8 cellular contexts compared by ENCODE assay signal in genomic region chr14:22872833-22873520, GRCh38. TPM values are rescaled to one million over a fixed set of nuclear protein-coding genes. Genes with fewer than 3 reads are reported as not detected.
A peak's percentile ranks its signal among the peaks of the same experiment; 100 is the strongest.
DNase-seq lines count a peak whose midpoint lies in the region; ATAC-seq and TF ChIP-seq lines count a peak whose summit lies in the region.

No MANE protein-coding gene starts in this region.

- H3K9me3 Mint-ChIP-seq in activated T-helper 1 cell treated with anti-CD3 and anti-CD28 coated beads, Interleukin-12 subunit alpha, Interleukin-12 subunit beta, Interleukin-2, Interleukin-4 antibody, amounts not matched to agents 30 ng/mL and 10 ng/mL and 1 ng/mL, durations not matched to agents 14 hours and 24 hours and 36 hours = no peaks in the 10 kb centered on the region
- H3K9me3 Mint-ChIP-seq in stimulated activated effector memory CD8-positive, alpha-beta T cell treated with anti-CD3 and anti-CD28 coated beads, Interleukin-12 subunit alpha, Interleukin-12 subunit beta, amount 100 ng/mL, for 72 hours = no peaks in the 10 kb centered on the region

- POLR2A ChIA-PET in HEK293 (lab: Yijun Ruan, JAX) = interaction anchor here (0.6 kb wide), 2 partner anchors 29 to 48 kb away, joined by 3 to 4 read pairs; no protein-coding TSS in a partner anchor

- peaks cover 22% of the 10 kb centered on the region for H3K4me1 Mint-ChIP-seq in activated T-helper 1 cell treated with anti-CD3 and anti-CD28 coated beads, Interleukin-12 subunit alpha, Interleukin-12 subunit beta, Interleukin-2, Interleukin-4 antibody, amounts not matched to agents 30 ng/mL and 10 ng/mL and 1 ng/mL, durations not matched to agents 14 hours and 24 hours and 36 hours (ENCODE audit: low read depth)
- peaks cover 35% of the 10 kb centered on the region for H3K4me1 Mint-ChIP-seq in stimulated activated effector memory CD8-positive, alpha-beta T cell treated with anti-CD3 and anti-CD28 coated beads, Interleukin-12 subunit alpha, Interleukin-12 subunit beta, amount 100 ng/mL, for 72 hours

- H3K27me3 ChIP-seq in iPS-18a (ENCODE audit: control insufficient read depth, insufficient read depth, low read length) = no peaks in the 10 kb centered on the region

- CTCF ChIA-PET in HEK293 (lab: Yijun Ruan, JAX) = interaction anchor here (0.6 to 4.5 kb wide), 30 partner anchors 9 to 977 kb away, joined by 3 to 55 read pairs (median 3); partner anchors contain the start of genes AJUBA, DAD1, OXA1L and REM2

- H3K27ac ChIP-seq in HEK293 (ENCODE audit: extremely low read depth, low read depth, low read length) = peak overlapping the region; percentile 87; the same call in 1 of the 2 replicates
- no peak overlapping the region for H3K27ac ChIP-seq in iPS-18a (ENCODE audit: low read length)

- peak overlapping the region; percentile 74 for H3K4me3 ChIP-seq in HEK293 (ENCODE audit: low read depth, low read length)
- peak overlapping the region; percentile 82 for H3K4me3 ChIP-seq in iPS-18a (ENCODE audit: low read length)

- H3K9ac ChIP-seq in iPS-18a (ENCODE audit: low read length) = peak overlapping the region; percentile 59

- TF ChIP-seq CTCF in HEK293 (tag by site-specific recombination; IDR thresholded peaks at IDR 0.05) = no peak

- peak overlapping the region; percentile 80 for H3K27ac Mint-ChIP-seq in activated T-helper 1 cell treated with anti-CD3 and anti-CD28 coated beads, Interleukin-12 subunit alpha, Interleukin-12 subunit beta, Interleukin-2, Interleukin-4 antibody, amounts not matched to agents 30 ng/mL and 10 ng/mL and 1 ng/mL, durations not matched to agents 14 hours and 24 hours and 36 hours
- H3K27ac Mint-ChIP-seq in stimulated activated effector memory CD8-positive, alpha-beta T cell treated with anti-CD3 and anti-CD28 coated beads, Interleukin-12 subunit alpha, Interleukin-12 subunit beta, amount 100 ng/mL, for 72 hours = peak overlapping the region; percentile 97

- H3K9me3 ChIP-seq in HEK293 (ENCODE audit: control insufficient read depth, insufficient read depth, low read depth, low read length) (no peaks in the 10 kb centered on the region), iPS-18a (ENCODE audit: control insufficient read depth, low read depth, low read length) (no peaks in the 10 kb centered on the region)

- no peak for DNase-seq in activated T-helper 1 cell treated with anti-CD3 and anti-CD28 coated beads, Interleukin-12 subunit alpha, Interleukin-12 subunit beta, Interleukin-2, Interleukin-4 antibody, amounts not matched to agents 30 ng/mL and 10 ng/mL and 1 ng/mL, durations not matched to agents 14 hours and 24 hours and 36 hours (ENCODE audit: low spot score)
- no peak for DNase-seq in stimulated activated effector memory CD8-positive, alpha-beta T cell treated with anti-CD3 and anti-CD28 coated beads, Interleukin-12 subunit alpha, Interleukin-12 subunit beta, amount 100 ng/mL, for 72 hours (ENCODE audit: low spot score in 2 of 2)
- DNase-seq in left lobe of liver (ENCODE audit: low spot score) = no peak

- H3K36me3 ChIP-seq in HEK293 (ENCODE audit: control insufficient read depth in 2 of 2, insufficient read depth in 1 of 2, low read length in 2 of 2) (peaks cover 0 to 42% of the 10 kb centered on the region in 2 experiments; a peak in 1 of 3 replicates), iPS-18a (ENCODE audit: control insufficient read depth, low read depth, low read length) (peaks cover 7% of the 10 kb centered on the region)

- H3K36me3 Mint-ChIP-seq in activated T-helper 1 cell treated with anti-CD3 and anti-CD28 coated beads, Interleukin-12 subunit alpha, Interleukin-12 subunit beta, Interleukin-2, Interleukin-4 antibody, amounts not matched to agents 30 ng/mL and 10 ng/mL and 1 ng/mL, durations not matched to agents 14 hours and 24 hours and 36 hours (ENCODE audit: low read depth) = peaks cover 29% of the 10 kb centered on the region
- peaks cover 58% of the 10 kb centered on the region for H3K36me3 Mint-ChIP-seq in stimulated activated effector memory CD8-positive, alpha-beta T cell treated with anti-CD3 and anti-CD28 coated beads, Interleukin-12 subunit alpha, Interleukin-12 subunit beta, amount 100 ng/mL, for 72 hours

- H3K4me3 Mint-ChIP-seq in activated T-helper 1 cell treated with anti-CD3 and anti-CD28 coated beads, Interleukin-12 subunit alpha, Interleukin-12 subunit beta, Interleukin-2, Interleukin-4 antibody, amounts not matched to agents 30 ng/mL and 10 ng/mL and 1 ng/mL, durations not matched to agents 14 hours and 24 hours and 36 hours = peak overlapping the region; percentile 87
- H3K4me3 Mint-ChIP-seq in stimulated activated effector memory CD8-positive, alpha-beta T cell treated with anti-CD3 and anti-CD28 coated beads, Interleukin-12 subunit alpha, Interleukin-12 subunit beta, amount 100 ng/mL, for 72 hours = peak overlapping the region; percentile 80

- intact Hi-C loops in activated T-helper 1 cell treated with anti-CD3 and anti-CD28 coated beads, Interleukin-12 subunit alpha, Interleukin-12 subunit beta, Interleukin-2, Interleukin-4 antibody, amounts not matched to agents 30 ng/mL and 10 ng/mL and 1 ng/mL, durations not matched to agents 14 hours and 24 hours and 36 hours (cut with micrococcal nuclease) = loop anchor here (1.0 to 5.0 kb wide), 4 partner anchors 27 to 956 kb away; partner anchors contain the start of gene PRMT5

- H3K27me3 Mint-ChIP-seq in activated T-helper 1 cell treated with anti-CD3 and anti-CD28 coated beads, Interleukin-12 subunit alpha, Interleukin-12 subunit beta, Interleukin-2, Interleukin-4 antibody, amounts not matched to agents 30 ng/mL and 10 ng/mL and 1 ng/mL, durations not matched to agents 14 hours and 24 hours and 36 hours (ENCODE audit: insufficient read depth) = no peaks in the 10 kb centered on the region

- ATAC-seq in stimulated activated effector memory CD8-positive, alpha-beta T cell treated with anti-CD3 and anti-CD28 coated beads, Interleukin-12 subunit alpha, Interleukin-12 subunit beta, amount 100 ng/mL, for 72 hours = no peak
- no peak for ATAC-seq in left lobe of liver
- no peak for ATAC-seq in HG02588 (IDR thresholded peaks at IDR 0.05; ENCODE audit: unreplicated experiment)
- ATAC-seq in HG02623 (IDR thresholded peaks at IDR 0.05; ENCODE audit: unreplicated experiment) = no peak
- ATAC-seq in HG03280 (IDR thresholded peaks at IDR 0.05; ENCODE audit: unreplicated experiment) = no peak

- H3K4me1 ChIP-seq in HEK293 (ENCODE audit: control insufficient read depth, insufficient read depth, low read length) (peaks cover 9% of the 10 kb centered on the region), iPS-18a (ENCODE audit: control insufficient read depth, low read depth, low read length) (peaks cover 12% of the 10 kb centered on the region)

TF ChIP-seq in HEK293, 187 proteins besides CTCF, POLR2A, EP300 and RAD21:
- no peak for TF ChIP-seq ZBTB8A (tag by site-specific recombination; IDR thresholded peaks at IDR 0.05)
- TF ChIP-seq PRDM10 (tag by site-specific recombination; IDR thresholded peaks at IDR 0.05) = peak; percentile 86

RNA-seq across cellular contexts. Expression of gene LRP10, which starts 1.4 kb away (rescaled TPM):
- 44.6 and 46.0 TPM in 2 replicates for total RNA-seq in activated T-helper 1 cell treated with anti-CD3 and anti-CD28 coated beads, Interleukin-12 subunit alpha, Interleukin-12 subunit beta, Interleukin-2, Interleukin-4 antibody, amounts not matched to agents 30 ng/mL and 10 ng/mL and 1 ng/mL, durations not matched to agents 14 hours and 24 hours and 36 hours
- 34.3 TPM for total RNA-seq in left lobe of liver

RNA-seq across cellular contexts. Expression of gene REM2, which starts 10.0 kb away (rescaled TPM):
- total RNA-seq in activated T-helper 1 cell treated with anti-CD3 and anti-CD28 coated beads, Interleukin-12 subunit alpha, Interleukin-12 subunit beta, Interleukin-2, Interleukin-4 antibody, amounts not matched to agents 30 ng/mL and 10 ng/mL and 1 ng/mL, durations not matched to agents 14 hours and 24 hours and 36 hours = 0.39 TPM in 1 of 2 replicates, not detected in the other
- total RNA-seq in left lobe of liver = 0.13 TPM

RNA-seq across cellular contexts. Expression of gene MMP14, which starts 36.6 kb away (rescaled TPM):
- total RNA-seq in activated T-helper 1 cell treated with anti-CD3 and anti-CD28 coated beads, Interleukin-12 subunit alpha, Interleukin-12 subunit beta, Interleukin-2, Interleukin-4 antibody, amounts not matched to agents 30 ng/mL and 10 ng/mL and 1 ng/mL, durations not matched to agents 14 hours and 24 hours and 36 hours = 1.5 and 2.6 TPM in 2 replicates
- 10.9 TPM for total RNA-seq in left lobe of liver

RNA-seq across cellular contexts. Expression of gene MRPL52, which starts 43.3 kb away (rescaled TPM):
- total RNA-seq in activated T-helper 1 cell treated with anti-CD3 and anti-CD28 coated beads, Interleukin-12 subunit alpha, Interleukin-12 subunit beta, Interleukin-2, Interleukin-4 antibody, amounts not matched to agents 30 ng/mL and 10 ng/mL and 1 ng/mL, durations not matched to agents 14 hours and 24 hours and 36 hours = 187 and 196 TPM in 2 replicates
- 48.9 TPM for total RNA-seq in left lobe of liver

RNA-seq across cellular contexts. Expression of gene RBM23, which starts 46.0 kb away (rescaled TPM):
- 86.4 and 90.5 TPM in 2 replicates for total RNA-seq in activated T-helper 1 cell treated with anti-CD3 and anti-CD28 coated beads, Interleukin-12 subunit alpha, Interleukin-12 subunit beta, Interleukin-2, Interleukin-4 antibody, amounts not matched to agents 30 ng/mL and 10 ng/mL and 1 ng/mL, durations not matched to agents 14 hours and 24 hours and 36 hours
- 35.3 TPM for total RNA-seq in left lobe of liver
